1 cellular context compared by ENCODE assay signal in genomic region chr4:7144374-7145290, GRCh38.
TF ChIP-seq lines count a peak whose summit lies in the region.

No MANE protein-coding gene starts in this region.

TF ChIP-seq in IMR-90, 13 proteins besides CTCF, POLR2A, EP300 and RAD21:
- TF ChIP-seq NFE2L2 (IDR thresholded peaks at IDR 0.05; ENCODE audit: low read depth, low read length) (no peak), MAFK (IDR thresholded peaks at IDR 0.05; ENCODE audit: low read depth, low read length) (no peak), CHD1 (IDR thresholded peaks at IDR 0.05; ENCODE audit: low read depth, low read length) (no peak)
